ENCODE assay signal across 1 cellular context in the genomic region with DNA sequence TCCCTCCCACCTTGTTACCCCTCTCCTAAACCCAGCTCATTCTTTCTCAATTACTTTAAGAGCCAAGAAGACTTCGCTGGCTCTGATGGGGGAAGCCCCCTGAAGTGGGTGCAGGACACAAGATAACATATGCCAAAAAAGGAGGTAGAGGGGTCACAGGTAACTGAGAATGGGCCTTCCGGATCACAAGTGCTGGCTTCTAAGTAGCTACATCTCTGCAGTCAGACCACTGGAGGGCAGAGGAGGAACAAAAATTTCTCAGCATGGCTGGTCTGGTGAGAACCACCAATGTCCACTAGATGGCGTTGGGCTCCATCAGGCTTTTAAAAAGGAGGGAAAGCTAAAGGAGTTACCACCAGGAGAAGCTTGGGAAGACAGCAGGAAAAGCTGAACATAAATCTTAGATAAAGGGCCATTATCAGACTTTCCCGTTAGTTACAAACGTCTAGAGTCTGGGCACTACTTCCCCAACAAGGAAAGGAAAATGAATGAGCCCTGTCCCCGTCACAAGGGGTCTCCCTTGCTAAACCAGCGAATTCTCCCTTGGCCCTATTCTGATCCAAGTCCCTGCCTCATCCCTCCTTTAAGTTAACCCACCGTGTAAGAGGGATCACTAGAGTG.
TF ChIP-seq lines count a peak whose summit lies in the region.

No MANE protein-coding gene starts in this region.

TF ChIP-seq in WTC11, 78 proteins besides CTCF, POLR2A, EP300 and RAD21 (continued from another document):
- no peak for TF ChIP-seq CDX4 (CRISPR knock-in tag; IDR thresholded peaks at IDR 0.05; ENCODE audit: borderline replicate concordance)
- TF ChIP-seq SOX15 (CRISPR knock-in tag; IDR thresholded peaks at IDR 0.05) = no peak
- peak; percentile 13; the same call in 1 of the 2 replicates for TF ChIP-seq GABPB1 (CRISPR knock-in tag; IDR thresholded peaks at IDR 0.05)
- no peak for TF ChIP-seq MYBL2 (CRISPR knock-in tag; IDR thresholded peaks at IDR 0.05)
- TF ChIP-seq ZBTB21 (CRISPR knock-in tag; IDR thresholded peaks at IDR 0.05; ENCODE audit: borderline replicate concordance) = no peak
- TF ChIP-seq JAZF1 (CRISPR knock-in tag; IDR thresholded peaks at IDR 0.05) = no peak
- no peak for TF ChIP-seq ATF1 (CRISPR knock-in tag; IDR thresholded peaks at IDR 0.05)
- TF ChIP-seq, protein P1, sequence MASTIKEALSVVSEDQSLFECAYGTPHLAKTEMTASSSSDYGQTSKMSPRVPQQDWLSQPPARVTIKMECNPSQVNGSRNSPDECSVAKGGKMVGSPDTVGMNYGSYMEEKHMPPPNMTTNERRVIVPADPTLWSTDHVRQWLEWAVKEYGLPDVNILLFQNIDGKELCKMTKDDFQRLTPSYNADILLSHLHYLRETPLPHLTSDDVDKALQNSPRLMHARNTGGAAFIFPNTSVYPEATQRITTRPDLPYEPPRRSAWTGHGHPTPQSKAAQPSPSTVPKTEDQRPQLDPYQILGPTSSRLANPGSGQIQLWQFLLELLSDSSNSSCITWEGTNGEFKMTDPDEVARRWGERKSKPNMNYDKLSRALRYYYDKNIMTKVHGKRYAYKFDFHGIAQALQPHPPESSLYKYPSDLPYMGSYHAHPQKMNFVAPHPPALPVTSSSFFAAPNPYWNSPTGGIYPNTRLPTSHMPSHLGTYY (CRISPR knock-in tag; IDR thresholded peaks at IDR 0.05) = no peak
- no peak for TF ChIP-seq CREB1 (CRISPR knock-in tag; IDR thresholded peaks at IDR 0.05)
- no peak for TF ChIP-seq FOXK1 (CRISPR knock-in tag; IDR thresholded peaks at IDR 0.05)
- TF ChIP-seq, protein P2, sequence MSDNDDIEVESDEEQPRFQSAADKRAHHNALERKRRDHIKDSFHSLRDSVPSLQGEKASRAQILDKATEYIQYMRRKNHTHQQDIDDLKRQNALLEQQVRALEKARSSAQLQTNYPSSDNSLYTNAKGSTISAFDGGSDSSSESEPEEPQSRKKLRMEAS (CRISPR knock-in tag; IDR thresholded peaks at IDR 0.05) = 0 out of 2 replicates have a peak, but pooled peaks have one; percentile 41
- no peak for TF ChIP-seq ZMAT4 (CRISPR knock-in tag; IDR thresholded peaks at IDR 0.05)
